3 cellular contexts compared by ENCODE assay signal in genomic region chr10:90174531-90174930, GRCh38.
"Had no signal": no experiment of that assay in that cellular context is flagged by ENCODE, and none has a peak within 500 bp of the region (broad histone marks: within the 10 kb centered on the region; RNA-seq: fewer than 3 reads in every experiment).

No MANE protein-coding gene starts in this region.

- DNase-seq: GDM1, GF-D8 had no signal

- H3K4me3 ChIP-seq: GM12878 had no signal

- ATAC-seq: GM12878 had no signal
